In the genomic region with DNA sequence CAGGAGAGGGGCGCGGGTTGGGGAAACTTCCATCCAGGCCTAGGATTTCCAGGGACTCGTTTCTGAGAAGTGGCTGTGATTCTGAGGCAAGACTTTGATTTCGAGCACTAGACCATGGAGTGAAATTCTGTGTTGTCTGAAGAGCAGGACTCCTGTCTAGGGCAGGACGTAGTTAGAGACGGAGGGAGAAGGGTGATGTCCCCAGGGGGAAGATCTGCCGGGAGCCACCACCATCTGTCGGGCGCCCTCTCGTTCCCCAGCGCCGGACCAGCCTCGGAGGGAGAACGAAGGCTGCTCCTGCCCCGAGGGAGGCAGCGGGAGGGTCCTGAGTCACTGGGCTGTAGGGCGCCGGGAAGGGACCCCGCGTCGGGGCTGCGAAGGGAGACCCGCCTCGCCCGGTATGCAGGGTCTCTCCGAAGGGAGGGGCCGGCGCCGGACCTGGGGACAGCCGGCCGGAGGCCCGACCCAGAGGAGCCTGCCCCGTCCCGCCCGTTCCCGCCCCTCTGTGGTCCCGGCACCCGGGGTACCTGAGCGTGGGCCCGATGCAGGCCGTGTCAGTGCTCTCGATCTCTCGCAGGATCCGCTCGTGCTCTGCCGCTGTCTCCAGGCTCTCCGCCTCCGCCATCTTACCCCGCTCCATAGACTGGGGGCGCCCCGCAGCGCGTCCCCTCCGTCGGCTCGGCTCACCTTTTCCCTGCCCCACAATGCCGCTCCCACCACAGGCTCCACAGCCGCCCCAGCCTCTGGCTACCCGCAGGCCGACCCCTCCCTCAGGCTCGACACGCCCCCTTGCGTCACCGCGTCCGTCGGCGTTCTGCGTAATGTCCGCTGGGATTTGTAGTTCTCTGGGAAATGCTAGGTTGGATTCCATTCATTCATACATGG, we compare ENCODE assay signal across 8 cellular contexts. TPM values are rescaled to one million over a fixed set of nuclear protein-coding genes. Genes with fewer than 3 reads are reported as not detected.
DNase-seq lines count a peak whose midpoint lies in the region; ATAC-seq, FAIRE-seq and TF ChIP-seq lines count a peak whose summit lies in the region.

A gene (minus strand): TSS at position 763 of the 885 bp plus-strand sequence.

- no peaks in the 10 kb centered on the region for H3K9me3 Mint-ChIP-seq in activated T-cell treated with anti-CD3 and anti-CD28 coated beads, Interleukin-2, amount 50 U/mL, for 4 hours

- H3K23ac ChIP-seq in IMR-90 (ENCODE audit: low read depth, low read length): peak within 1 kb of the TSS; percentile 61

- TF ChIP-seq CTCF in D721Med (IDR thresholded peaks at IDR 0.05; ENCODE audit: insufficient read depth, missing control alignments): no peak
- TF ChIP-seq CTCF in IMR-90 (conservative IDR thresholded peaks at IDR 0.05; ENCODE audit: low read depth, low read length): no peak

- DNase-seq in D721Med (ENCODE audit: insufficient read length, low spot score): peak; percentile 67
- peak; percentile 85 for DNase-seq in IMR-90
- peak; percentile 86 for DNase-seq in activated T-cell treated with anti-CD3 and anti-CD28 coated beads, Interleukin-2, amount 50 U/mL, for 4 hours
- DNase-seq in stimulated activated CD8-positive, alpha-beta memory T cell treated with anti-CD3 and anti-CD28 coated beads, Interleukin-7, amount 100 ng/mL, for 1 hour (ENCODE audit: low read depth in 2 of 2): peak; percentile 75 to 78

- H3K14ac ChIP-seq in IMR-90 (replicated peaks; ENCODE audit: low read depth, low read length): peak within 1 kb of the TSS; percentile 27; the same call in 1 of the 2 replicates

- H3K9me1 ChIP-seq in IMR-90 (ENCODE audit: insufficient read depth, low read length): peaks cover 24% of the 10 kb centered on the region

- POLR2A ChIA-PET in IMR-90 (lab: Charles Lee; ENCODE audit: unreplicated experiment): no interaction called here

- H3K9ac ChIP-seq in IMR-90 (ENCODE audit: low read depth, low read length): peak within 1 kb of the TSS; percentile 86
- H3K9ac ChIP-seq in muscle layer of colon (ENCODE audit: low read length): peak within 1 kb of the TSS; percentile 42

- peak; percentile 96 for ATAC-seq in GM21529 (IDR thresholded peaks at IDR 0.05; ENCODE audit: unreplicated experiment)
- peak; percentile 90 for ATAC-seq in IMR-90 (ENCODE audit: low read depth)
- peak; percentile 89 to 91 for ATAC-seq in activated T-cell treated with anti-CD3 and anti-CD28 coated beads, Interleukin-2, amount 50 U/mL, for 4 hours
- ATAC-seq in esophagus mucosa: peak; percentile 87

- H2AK9ac ChIP-seq in IMR-90 (replicated peaks; ENCODE audit: low read depth, low read length, poor library complexity): peak within 1 kb of the TSS; percentile 74

- H3K4me3 ChIP-seq in IMR-90 (ENCODE audit: insufficient read depth, low read depth, low read length) (peak within 1 kb of the TSS; percentile 85), muscle layer of colon (ENCODE audit: low read depth in 1 of 2, low read length in 2 of 2) (peak within 1 kb of the TSS; percentile 67 to 71)

- H3K18ac ChIP-seq in IMR-90 (ENCODE audit: low read depth, low read length): no peak within 1 kb of the TSS

- H2BK120ac ChIP-seq in IMR-90 (ENCODE audit: low read depth, low read length): peak within 1 kb of the TSS; percentile 76

- no peaks in the 10 kb centered on the region for H3K27me3 ChIP-seq in IMR-90 (ENCODE audit: control insufficient read depth, insufficient read depth, low read length)
- no peaks in the 10 kb centered on the region for H3K27me3 ChIP-seq in muscle layer of colon (ENCODE audit: control insufficient read depth in 1 of 2, insufficient read depth in 2 of 2, low read length in 2 of 2)

- H2BK15ac ChIP-seq in IMR-90 (ENCODE audit: low read depth, low read length): peak within 1 kb of the TSS; percentile 98

- peak within 1 kb of the TSS; percentile 52 for H3K56ac ChIP-seq in IMR-90 (ENCODE audit: extremely low read depth, insufficient read depth, low read length)

- BruUV-seq in IMR-90 (replicated peaks; lab: Mats Ljungman, UMichigan): no TSS peak

- CTCF ChIA-PET in IMR-90 (lab: Yijun Ruan, JAX): no interaction called here

- intact Hi-C loops in IMR-90 (cut with micrococcal nuclease): no loop called here

- H4K91ac ChIP-seq in IMR-90 (ENCODE audit: insufficient read depth, low read depth, low read length): peak within 1 kb of the TSS; percentile 46; the same call in 1 of the 2 replicates

- H3K27ac ChIP-seq in IMR-90 (ENCODE audit: insufficient read depth, low read length): peak within 1 kb of the TSS; percentile 74
- peak within 1 kb of the TSS; percentile 56 for H3K27ac ChIP-seq in muscle layer of colon (ENCODE audit: low read depth, low read length)

- H2AK5ac ChIP-seq in IMR-90 (ENCODE audit: low read depth, low read length): peak within 1 kb of the TSS; percentile 97

- dilution Hi-C loops in IMR-90 (cut with HindIII; ENCODE audit: low sequenced_read_pairs, unreplicated experiment): no loop called here

- peak; percentile 71 for TF ChIP-seq POLR2A in IMR-90 (IDR thresholded peaks at IDR 0.05; ENCODE audit: low read depth, low read length)

- H3K79me1 ChIP-seq in IMR-90 (ENCODE audit: low read depth in 1 of 2, low read length in 2 of 2): peaks cover 17 to 38% of the 10 kb centered on the region in 2 experiments

- H3K36me3 ChIP-seq in IMR-90 (ENCODE audit: control insufficient read depth, insufficient read depth, low read length): no peaks in the 10 kb centered on the region; the same call in 1 of the 2 replicates
- no peaks in the 10 kb centered on the region for H3K36me3 ChIP-seq in muscle layer of colon (ENCODE audit: insufficient read depth, low read length)

- peaks cover 12% of the 10 kb centered on the region for H4K20me1 ChIP-seq in IMR-90 (ENCODE audit: insufficient read depth, low read length)

- peaks cover 6% of the 10 kb centered on the region for H3K36me3 Mint-ChIP-seq in activated T-cell treated with anti-CD3 and anti-CD28 coated beads, Interleukin-2, amount 50 U/mL, for 4 hours (ENCODE audit: insufficient read depth)

- peak; percentile 21 for FAIRE-seq in D721Med (lab: Jason Lieb, UNC)

- peaks cover 12% of the 10 kb centered on the region for H3K4me1 ChIP-seq in IMR-90 (ENCODE audit: control insufficient read depth, insufficient read depth, low read length)
- peaks cover 12% of the 10 kb centered on the region for H3K4me1 ChIP-seq in muscle layer of colon (ENCODE audit: insufficient read depth, low read length)

- in situ Hi-C loops in IMR-90 (cut with MboI; ENCODE audit: low sequenced_read_pairs): no loop called here

- H4K5ac ChIP-seq in IMR-90 (ENCODE audit: low read depth, low read length): no peak within 1 kb of the TSS; the same call in 1 of the 2 replicates

- peak within 1 kb of the TSS; percentile 93 for H2BK20ac ChIP-seq in IMR-90 (ENCODE audit: low read depth, low read length)

- peak within 1 kb of the TSS in 1 of 2 experiments; percentile 76; a peak in 1 of 4 replicates for H4K8ac ChIP-seq in IMR-90 (ENCODE audit: low read depth in 2 of 2, low read length in 2 of 2)

- WGBS in IMR-90 (ENCODE audit: extremely low coverage in 2 of 2, insufficient read length in 1 of 2), 2 experiments: 0% methylated on average over 40 of the region's 70 CpGs; no CpG with 5 or more reads in 1 of the 2 experiments

- peak within 1 kb of the TSS; percentile 88 for H3K4me2 ChIP-seq in IMR-90 (ENCODE audit: low read depth, low read length)

- H3K4me3 Mint-ChIP-seq in activated T-cell treated with anti-CD3 and anti-CD28 coated beads, Interleukin-2, amount 50 U/mL, for 4 hours: peak within 1 kb of the TSS; percentile 95

- H2BK5ac ChIP-seq in IMR-90 (ENCODE audit: low read depth, low read length, poor library complexity, severe bottlenecking): peak within 1 kb of the TSS; percentile 69

- peak within 1 kb of the TSS; percentile 96 for H2AFZ ChIP-seq in IMR-90 (replicated peaks; ENCODE audit: low read length, poor library complexity)

- H3K27me3 Mint-ChIP-seq in activated T-cell treated with anti-CD3 and anti-CD28 coated beads, Interleukin-2, amount 50 U/mL, for 4 hours (ENCODE audit: low read depth): no peaks in the 10 kb centered on the region

- peak within 1 kb of the TSS; percentile 61 for H3K4ac ChIP-seq in IMR-90 (ENCODE audit: low read depth, low read length)

- TF ChIP-seq RAD21 in IMR-90 (IDR thresholded peaks at IDR 0.05; ENCODE audit: low read length): no peak

- H3K4me1 Mint-ChIP-seq in activated T-cell treated with anti-CD3 and anti-CD28 coated beads, Interleukin-2, amount 50 U/mL, for 4 hours (ENCODE audit: low read depth): peaks cover 34% of the 10 kb centered on the region

- H3K9me3 ChIP-seq in IMR-90 (ENCODE audit: control insufficient read depth, insufficient read depth, low read length) (no peaks in the 10 kb centered on the region), muscle layer of colon (ENCODE audit: low read length) (no peaks in the 10 kb centered on the region)

TF ChIP-seq in IMR-90, 13 proteins besides CTCF, POLR2A, EP300 and RAD21 (continues in another document):
- TF ChIP-seq RCOR1 (IDR thresholded peaks at IDR 0.05; ENCODE audit: insufficient replicate concordance, low read length): no peak
- no peak for TF ChIP-seq CHD1 (IDR thresholded peaks at IDR 0.05; ENCODE audit: low read depth, low read length)
- peak; percentile 93 for TF ChIP-seq CEBPB (IDR thresholded peaks at IDR 0.05; ENCODE audit: low read depth, low read length)
- 0 out of 2 replicates have a peak, but pooled peaks have one; percentile 5 for TF ChIP-seq FOS (IDR thresholded peaks at IDR 0.05; ENCODE audit: low read depth, low read length)
- TF ChIP-seq BHLHE40 (IDR thresholded peaks at IDR 0.05; ENCODE audit: low read depth, low read length): no peak
- TF ChIP-seq SMC3 (IDR thresholded peaks at IDR 0.05; ENCODE audit: low read depth, low read length): no peak
- TF ChIP-seq MAZ (IDR thresholded peaks at IDR 0.05; ENCODE audit: borderline replicate concordance, low read depth, low read length): peak; percentile 91

TF ChIP-seq in PFSK-1, 5 proteins besides CTCF, POLR2A, EP300 and RAD21 (continues in another document):
- peak; percentile 80; the same call in 1 of the 2 replicates for TF ChIP-seq TAF1 (IDR thresholded peaks at IDR 0.05; ENCODE audit: borderline replicate concordance, insufficient read depth, low read length)
- peak; percentile 47; the same call in 1 of the 2 replicates for TF ChIP-seq SIN3A (IDR thresholded peaks at IDR 0.05; ENCODE audit: borderline replicate concordance, insufficient read depth, low read length)
- TF ChIP-seq POLR2AphosphoS5 (IDR thresholded peaks at IDR 0.05; ENCODE audit: low read depth, low read length): peak; percentile 71

RNA-seq across cellular contexts. Expression of the gene that starts here (rescaled TPM):
- 29.4 and 29.7 TPM in 2 replicates for total RNA-seq in IMR-90 (2012; rRNA removed)
- polyA plus RNA-seq in IMR-90 (2012; rRNA removed): 9.0 and 10.2 TPM in 2 replicates
- 4.8 and 12.8 TPM in 2 replicates for polyA plus RNA-seq in IMR-90 (2012; cell fraction: cytosol; rRNA removed)
- polyA plus RNA-seq in IMR-90 (2012; cell fraction: nucleus; rRNA removed; ENCODE audit: low replicate concordance): 10.8 and 17.1 TPM in 2 replicates
- 6.7 TPM for polyA plus RNA-seq in PFSK-1 (2012; ENCODE audit: insufficient read length, low read depth)
- total RNA-seq in activated T-cell treated with anti-CD3 and anti-CD28 coated beads, Interleukin-2, amount 50 U/mL, for 4 hours: 1 to 10 TPM; 6.5 to 7.3 (median 6.8) TPM
- total RNA-seq in esophagus mucosa: 31.6 TPM

Comparison
In these comparisons a context has a peak if more than half of its experiments do, and no peak if none do; other contexts are left out.
1. Peak in every context shown above with its lines: DNase-seq, ATAC-seq, H3K4me3 ChIP-seq and H3K27ac ChIP-seq.